15 cellular contexts compared by ENCODE assay signal in genomic region chr6:33993091-33993490, GRCh38.
"Had no signal": no experiment of that assay in that cellular context is flagged by ENCODE, and none has a peak within 500 bp of the region (broad histone marks: within the 10 kb centered on the region; RNA-seq: fewer than 3 reads in every experiment).

No MANE protein-coding gene starts in this region.

- H3K9me3 ChIP-seq: thyroid gland, uterus had no signal

- H3K27ac ChIP-seq: cardiac muscle cell, ovary, sigmoid colon, spleen, thyroid gland, uterus had no signal

- DNase-seq: activated B cell treated with CpG ODN at 0.5 μM for 24 hours; activated CD4-positive, alpha-beta T cell treated with anti-CD3 and anti-CD28 coated beads, Interleukin-2, amount 10 ng/mL, durations not matched to agents 7 days and 5 days; activated naive CD4-positive, alpha-beta T cell treated with anti-CD3 and anti-CD28 coated beads for 36 hours; foreskin fibroblast; mesendoderm; nephron progenitor cell; ovary; sigmoid colon; T-cell; T-helper 9 cell; thyroid gland had no signal

- H3K4me1 Mint-ChIP-seq: activated B cell treated with CpG ODN at 0.5 μM for 24 hours; activated CD4-positive, alpha-beta T cell treated with anti-CD3 and anti-CD28 coated beads, Interleukin-2, amount 10 ng/mL, durations not matched to agents 7 days and 5 days; T-cell had no signal

- H3K4me1 ChIP-seq: sigmoid colon, thyroid gland, uterus had no signal

- H3K36me3 ChIP-seq: cardiac muscle cell, ovary, sigmoid colon, spleen, thyroid gland, uterus had no signal

- H3K27ac Mint-ChIP-seq: activated B cell treated with CpG ODN at 0.5 μM for 24 hours; activated CD4-positive, alpha-beta T cell treated with anti-CD3 and anti-CD28 coated beads, Interleukin-2, amount 10 ng/mL, durations not matched to agents 7 days and 5 days; activated naive CD4-positive, alpha-beta T cell treated with anti-CD3 and anti-CD28 coated beads for 36 hours; activated T-helper 1 cell treated with anti-CD3 and anti-CD28 coated beads, Interleukin-12 subunit alpha, Interleukin-12 subunit beta, Interleukin-2, Interleukin-4 antibody, amounts not matched to agents 30 ng/mL and 10 ng/mL and 1 ng/mL, durations not matched to agents 14 hours and 24 hours and 36 hours; nephron progenitor cell; T-cell had no signal

- H3K36me3 Mint-ChIP-seq: T-cell had no signal

- H3K4me3 ChIP-seq: cardiac muscle cell, ovary, sigmoid colon, spleen, thyroid gland, uterus had no signal

- H3K4me3 Mint-ChIP-seq: activated B cell treated with CpG ODN at 0.5 μM for 24 hours; activated CD4-positive, alpha-beta T cell treated with anti-CD3 and anti-CD28 coated beads, Interleukin-2, amount 10 ng/mL, durations not matched to agents 7 days and 5 days; activated naive CD4-positive, alpha-beta T cell treated with anti-CD3 and anti-CD28 coated beads for 36 hours; activated T-helper 1 cell treated with anti-CD3 and anti-CD28 coated beads, Interleukin-12 subunit alpha, Interleukin-12 subunit beta, Interleukin-2, Interleukin-4 antibody, amounts not matched to agents 30 ng/mL and 10 ng/mL and 1 ng/mL, durations not matched to agents 14 hours and 24 hours and 36 hours; nephron progenitor cell; T-cell had no signal
